Comparison of ENCODE assay signal across 8 cellular contexts in genomic region chr5:64690417-64691151, GRCh38. TPM values are rescaled to one million over a fixed set of nuclear protein-coding genes. Genes with fewer than 3 reads are reported as not detected.
A peak's percentile ranks its signal among the peaks of the same experiment; 100 is the strongest.
DNase-seq lines count a peak whose midpoint lies in the region; ATAC-seq and TF ChIP-seq lines count a peak whose summit lies in the region.

SHISAL2B (plus strand) TSS chr5:64690503; CDS start chr5:64690624, 121 bp downstream.

- H3K27me3 ChIP-seq in adipocyte (replicated peaks; ENCODE audit: control insufficient read depth, insufficient read depth, low read length) (peaks cover 42% of the 10 kb centered on the region), upper lobe of left lung (peaks cover 0 to 13% (median 6%) of the 10 kb centered on the region in 4 donors), Peyer's patch (no peaks in the 10 kb centered on the region)

- peaks cover 0 to 3% (median 1%) of the 10 kb centered on the region in 3 donors for H3K9me3 Mint-ChIP-seq in IgD-negative memory B cell

- TF ChIP-seq POLR2A in upper lobe of left lung (IDR thresholded peaks at IDR 0.05) (no peak), Peyer's patch (IDR thresholded peaks at IDR 0.05) (no peak)

- H3K9me3 ChIP-seq in adipocyte (ENCODE audit: control insufficient read depth, low read length) = no peaks in the 10 kb centered on the region
- H3K9me3 ChIP-seq in upper lobe of left lung = no peaks in the 10 kb centered on the region
- no peaks in the 10 kb centered on the region for H3K9me3 ChIP-seq in Peyer's patch

- H3K27ac ChIP-seq in upper lobe of left lung (no peak within 1 kb of the TSS), Peyer's patch (no peak within 1 kb of the TSS)

- H3K4me3 Mint-ChIP-seq in IgD-negative memory B cell = peak within 1 kb of the TSS in 3 of 4 donors; percentile 8 to 83 (median 33)

- H3K36me3 ChIP-seq in adipocyte (ENCODE audit: control insufficient read depth, insufficient read depth, low read length, severe bottlenecking) = no peaks in the 10 kb centered on the region
- H3K36me3 ChIP-seq in upper lobe of left lung = no peaks in the 10 kb centered on the region
- no peaks in the 10 kb centered on the region for H3K36me3 ChIP-seq in Peyer's patch

- H3K27ac Mint-ChIP-seq in IgD-negative memory B cell = no peak within 1 kb of the TSS

- H3K4me1 ChIP-seq in adipocyte (ENCODE audit: control insufficient read depth, insufficient read depth, low read length) (peaks cover 6% of the 10 kb centered on the region), upper lobe of left lung (peaks cover 7 to 13% (median 9%) of the 10 kb centered on the region in 4 donors), Peyer's patch (peaks cover 0 to 7% (median 0%) of the 10 kb centered on the region in 4 donors)

- no peak for TF ChIP-seq CTCF in upper lobe of left lung (IDR thresholded peaks at IDR 0.05)
- TF ChIP-seq CTCF in Peyer's patch (IDR thresholded peaks at IDR 0.05) = no peak

- no peak for TF ChIP-seq EP300 in upper lobe of left lung (IDR thresholded peaks at IDR 0.05)

- DNase-seq in ELF-1 (ENCODE audit: low read depth, low spot score) = peak; percentile 86
- DNase-seq in adipocyte (ENCODE audit: low read depth) = peak; percentile 24
- DNase-seq in inferior parietal cortex (ENCODE audit: extremely low spot score) = peak; percentile 4
- DNase-seq in upper lobe of left lung = peak in 1 of 2 donors; percentile 83
- DNase-seq in NAMALWA (ENCODE audit: low spot score) = no peak
- DNase-seq in Peyer's patch = no peak

- no peak within 1 kb of the TSS for H3K9ac ChIP-seq in adipocyte (ENCODE audit: low read length)

- ATAC-seq in upper lobe of left lung (ENCODE audit: low FRiP score in 2 of 2) (peak; percentile 47 to 61), GM19455 (IDR thresholded peaks at IDR 0.05; ENCODE audit: unreplicated experiment) (no peak)

- 3 to 5% methylated on average over 14 to 43 of the region's 71 CpGs for WGBS in upper lobe of left lung, 2 donors

- H3K27me3 Mint-ChIP-seq in IgD-negative memory B cell = peaks cover 24% of the 10 kb centered on the region

- H3K36me3 Mint-ChIP-seq in IgD-negative memory B cell = no peaks in the 10 kb centered on the region

- H3K4me1 Mint-ChIP-seq in IgD-negative memory B cell = peaks cover 0 to 4% (median 1%) of the 10 kb centered on the region in 3 donors

- peak within 1 kb of the TSS; percentile 74 for H3K4me3 ChIP-seq in adipocyte (ENCODE audit: low read length)
- H3K4me3 ChIP-seq in upper lobe of left lung = peak within 1 kb of the TSS in 3 of 4 donors; percentile 8 to 30 (median 13)
- peak within 1 kb of the TSS in 1 of 4 donors; percentile 17 for H3K4me3 ChIP-seq in Peyer's patch

RNA-seq across cellular contexts. Expression of gene SHISAL2B, which starts in this region (rescaled TPM):
- polyA plus RNA-seq in IgD-negative memory B cell = not detected
- not detected for total RNA-seq in upper lobe of left lung
- total RNA-seq in Peyer's patch = not detected

Comparison
In these comparisons a context has a peak if more than half of its experiments do, and no peak if none do; other contexts are left out.
1. Peak in ATAC-seq and H3K4me3 ChIP-seq in upper lobe of left lung; RNA of the gene not detected or under 1 TPM.
2. DNase-seq: peak in ELF-1 (single experiment), adipocyte (single experiment) and inferior parietal cortex (single experiment); none in NAMALWA (single experiment) and Peyer's patch (0 of 3).